8 cellular contexts compared by ENCODE assay signal in the genomic region with DNA sequence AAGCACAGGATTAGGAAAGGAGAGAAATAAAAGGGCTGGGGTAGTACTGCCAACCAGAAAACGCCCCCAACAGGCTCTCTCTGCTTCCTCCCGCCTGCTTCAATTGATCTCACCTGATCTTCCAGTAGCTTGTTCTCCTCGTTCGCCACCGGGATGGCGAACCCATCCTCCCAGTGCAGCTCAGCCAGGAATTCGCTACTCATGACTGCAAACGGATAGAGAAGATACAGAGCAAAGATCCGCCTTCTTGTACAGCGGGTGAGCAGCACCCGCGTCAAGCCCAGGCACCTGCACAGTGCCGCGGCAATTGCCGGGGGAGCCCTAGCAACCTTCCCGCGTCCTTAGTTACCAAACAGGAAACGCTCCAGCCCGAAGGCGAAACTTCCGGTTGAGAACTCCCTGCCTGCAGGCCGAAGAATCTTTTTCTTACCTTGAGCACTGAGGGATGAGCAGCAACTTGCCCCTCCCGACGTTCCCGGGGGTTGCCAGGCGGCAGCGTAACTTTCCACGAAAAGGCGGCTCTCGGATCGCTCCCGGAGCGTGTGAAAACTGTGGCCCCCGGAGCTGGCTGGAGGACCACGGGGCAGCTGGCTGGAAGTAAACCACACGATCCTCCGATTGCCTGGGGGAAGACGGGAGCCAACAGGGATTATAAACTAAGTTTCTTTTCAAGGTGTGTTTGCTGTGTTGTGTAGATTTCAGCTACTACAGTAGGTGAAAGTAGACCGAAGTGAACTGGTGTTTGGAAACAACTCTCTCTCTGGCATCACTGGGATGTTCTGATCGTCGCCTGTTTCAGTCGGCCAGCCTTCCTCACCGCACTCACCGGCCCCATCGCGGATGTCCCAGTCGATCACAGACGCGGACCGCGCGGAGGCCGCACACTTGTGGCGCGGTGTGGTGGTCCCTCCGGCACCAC. TPM values are rescaled to one million over a fixed set of nuclear protein-coding genes. Genes with fewer than 3 reads are reported as not detected.
DNase-seq lines count a peak whose midpoint lies in the region; ATAC-seq and TF ChIP-seq lines count a peak whose summit lies in the region.

Gene CCDC39, minus strand, starts transcription at position 312 of the 919 bp plus-strand sequence. Its CDS starts 109 bp downstream, at position 203.

- peak within 1 kb of the TSS; percentile 36 for H3K9ac ChIP-seq in mucosa of stomach (ENCODE audit: low read length)

- peaks cover 23% of the 10 kb centered on the region for H3K27me3 ChIP-seq in mucosa of stomach (ENCODE audit: control insufficient read depth, insufficient read depth, low read length)

- peaks cover 5% of the 10 kb centered on the region for H3K4me1 ChIP-seq in mucosa of stomach (ENCODE audit: control insufficient read depth, insufficient read depth, low read length)

- DNase-seq in Ammon's horn (ENCODE audit: low spot score) (peak; percentile 77), NCI-H526 (lab: John Stamatoyannopoulos, UW) (peak; percentile 63 to 86), epithelial cell of proximal tubule (ENCODE audit: low read depth) (peak; percentile 25)
- peak; percentile 64 for DNase-seq in activated CD8-positive, alpha-beta memory T cell treated with anti-CD3 and anti-CD28 coated beads, Interleukin-2, amount 50 U/mL, for 4 hours
- peak; percentile 86 for DNase-seq in stimulated activated CD8-positive, alpha-beta memory T cell treated with anti-CD3 and anti-CD28 coated beads, Interleukin-4, amount 100 ng/mL, for 48 hours

- TF ChIP-seq CTCF in epithelial cell of proximal tubule (conservative IDR thresholded peaks at IDR 0.05; ENCODE audit: low read depth, low read length): no peak

- ATAC-seq in GM19043 (IDR thresholded peaks at IDR 0.05; ENCODE audit: low read depth, unreplicated experiment) (peak; percentile 95), HG03354 (IDR thresholded peaks at IDR 0.05; ENCODE audit: poor library complexity, severe bottlenecking, unreplicated experiment) (peak; percentile 93)

- H3K4me3 ChIP-seq in epithelial cell of proximal tubule (ENCODE audit: low read depth, low read length): peak within 1 kb of the TSS; percentile 76
- H3K4me3 ChIP-seq in mucosa of stomach (ENCODE audit: low read length): peak within 1 kb of the TSS; percentile 70

- H3K36me3 ChIP-seq in mucosa of stomach (ENCODE audit: control insufficient read depth, insufficient read depth, low read length): no peaks in the 10 kb centered on the region

- no peaks in the 10 kb centered on the region for H3K9me3 ChIP-seq in mucosa of stomach (ENCODE audit: control insufficient read depth, low read length)

RNA-seq across cellular contexts. Expression of gene CCDC39, which starts in this region (rescaled TPM):
- total RNA-seq in epithelial cell of proximal tubule: not detected in 2 replicates

Comparison
In these comparisons a context has a peak if more than half of its experiments do, and no peak if none do; other contexts are left out.
1. Peak in every context shown above with its lines: DNase-seq, ATAC-seq and H3K4me3 ChIP-seq.
2. Peak in DNase-seq and H3K4me3 ChIP-seq in epithelial cell of proximal tubule; RNA of the gene not detected or under 1 TPM.
3. DNase-seq: peak in every context shown above with its lines; median percentile 86 in stimulated activated CD8-positive, alpha-beta memory T cell treated with anti-CD3 and anti-CD28 coated beads, Interleukin-4, amount 100 ng/mL, for 48 hours; 77 in Ammon's horn; 74 in NCI-H526; 64 in activated CD8-positive, alpha-beta memory T cell treated with anti-CD3 and anti-CD28 coated beads, Interleukin-2, amount 50 U/mL, for 4 hours; 25 in epithelial cell of proximal tubule.